Comparison of ENCODE assay signal across 12 cellular contexts in the genomic region with DNA sequence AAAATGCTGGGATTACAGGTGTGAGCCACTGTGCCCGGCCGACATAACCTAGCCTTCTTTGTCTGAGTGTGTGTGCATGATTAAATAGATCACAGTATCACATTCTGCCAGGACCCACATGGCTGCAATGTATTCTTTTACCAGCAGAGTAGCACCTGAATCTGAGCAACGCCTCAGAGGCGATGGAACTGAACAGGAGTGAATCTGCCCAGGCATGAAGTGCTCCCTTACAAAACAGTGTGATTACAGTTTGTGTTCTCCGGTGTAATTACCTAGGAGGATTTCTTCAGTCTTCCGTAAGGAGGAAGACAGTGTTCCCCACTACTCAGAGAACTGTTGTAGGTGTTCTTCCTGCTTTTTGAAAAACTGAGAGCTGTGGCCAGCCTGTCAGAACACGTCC. TPM values are rescaled to one million over a fixed set of nuclear protein-coding genes. Genes with fewer than 3 reads are reported as not detected.
"Had no signal": no experiment of that assay in that cellular context is flagged by ENCODE, and none has a peak within 500 bp of the region (broad histone marks: within the 10 kb centered on the region; RNA-seq: fewer than 3 reads in every experiment).

No MANE protein-coding gene starts in this region.

RNA-seq across cellular contexts. Expression of gene PSG2, which starts 46.7 kb away (rescaled TPM):
- total RNA-seq: activated B cell treated with CpG ODN at 0.5 μM for 24 hours; activated CD4-positive, alpha-beta memory T cell treated with anti-CD3 and anti-CD28 coated beads for 36 hours; activated naive CD4-positive, alpha-beta T cell treated with anti-CD3 and anti-CD28 coated beads for 36 hours; activated naive CD4-positive, alpha-beta T cell treated with anti-CD3 and anti-CD28 coated beads, Interleukin-2, amount 50 U/mL, for 72 hours; activated T-cell treated with anti-CD3 and anti-CD28 coated beads, Interleukin-2, amount 50 U/mL, for 4 hours; activated T-helper 1 cell treated with anti-CD3 and anti-CD28 coated beads, Interleukin-12 subunit alpha, Interleukin-12 subunit beta, Interleukin-2, Interleukin-4 antibody, amounts not matched to agents 30 ng/mL and 10 ng/mL and 1 ng/mL, durations not matched to agents 14 hours and 24 hours and 36 hours; adrenal gland; body of pancreas; breast epithelium; LHCN-M2; SJSA1; T-cell had no signal

RNA-seq across cellular contexts. Expression of gene PSG5, which starts 57.1 kb away (rescaled TPM):
- total RNA-seq: activated B cell treated with CpG ODN at 0.5 μM for 24 hours; activated CD4-positive, alpha-beta memory T cell treated with anti-CD3 and anti-CD28 coated beads for 36 hours; activated naive CD4-positive, alpha-beta T cell treated with anti-CD3 and anti-CD28 coated beads for 36 hours; activated naive CD4-positive, alpha-beta T cell treated with anti-CD3 and anti-CD28 coated beads, Interleukin-2, amount 50 U/mL, for 72 hours; activated T-cell treated with anti-CD3 and anti-CD28 coated beads, Interleukin-2, amount 50 U/mL, for 4 hours; activated T-helper 1 cell treated with anti-CD3 and anti-CD28 coated beads, Interleukin-12 subunit alpha, Interleukin-12 subunit beta, Interleukin-2, Interleukin-4 antibody, amounts not matched to agents 30 ng/mL and 10 ng/mL and 1 ng/mL, durations not matched to agents 14 hours and 24 hours and 36 hours; adrenal gland; breast epithelium; T-cell had no signal
